25 cellular contexts compared by ENCODE assay signal in the genomic region with DNA sequence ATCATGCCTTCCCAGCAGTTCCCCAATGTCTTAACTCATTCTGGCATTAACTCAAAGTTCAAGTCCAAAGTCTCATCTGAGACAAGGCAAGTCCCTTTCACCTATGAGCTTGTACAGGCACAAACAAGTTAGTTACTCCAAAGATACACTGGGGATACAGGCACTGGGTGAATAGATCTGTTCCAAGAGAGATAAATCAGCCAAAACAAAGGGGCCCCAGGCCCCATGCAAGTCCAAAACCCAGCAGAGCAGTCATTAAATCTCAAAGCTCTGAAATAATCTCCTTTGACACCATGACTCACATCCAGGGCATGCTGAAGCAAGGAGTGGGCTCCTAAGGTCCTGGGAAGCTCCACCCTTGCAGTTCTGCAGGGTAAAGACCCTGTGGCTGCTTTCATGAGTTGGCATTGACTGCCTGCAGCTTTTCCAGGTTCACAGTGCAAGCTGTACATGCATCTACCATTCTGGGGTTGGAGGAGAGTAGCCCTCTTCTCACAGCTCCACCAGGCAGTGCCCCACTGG.
"Had no signal": no experiment of that assay in that cellular context is flagged by ENCODE, and none has a peak within 500 bp of the region (broad histone marks: within the 10 kb centered on the region; RNA-seq: fewer than 3 reads in every experiment).

No MANE protein-coding gene starts in this region.

- ATAC-seq: activated CD8-positive, alpha-beta T cell treated with anti-CD3 and anti-CD28 coated beads for 36 hours; activated T-cell treated with anti-CD3 and anti-CD28 coated beads, Interleukin-2, amount 50 U/mL, for 72 hours; activated T-helper 17 cell treated with anti-CD3 and anti-CD28 coated beads, Interleukin-2, amount 50 U/mL, for 72 hours; Panc1 had no signal

- H3K4me1 ChIP-seq: ascending aorta, SJSA1 had no signal

- H3K27ac ChIP-seq: ascending aorta, cardiac muscle cell, SJSA1 had no signal

- H3K4me3 ChIP-seq: ascending aorta, cardiac muscle cell, SJSA1 had no signal

- H3K27me3 ChIP-seq: ascending aorta, cardiac muscle cell, SJSA1 had no signal

- DNase-seq: activated CD4-positive, alpha-beta T cell treated with anti-CD3 and anti-CD28 coated beads, Interleukin-2, amount 10 ng/mL, durations not matched to agents 24 days and 14 days; activated CD4-positive, alpha-beta T cell treated with anti-CD3 and anti-CD28 coated beads, Interleukin-2, amount 50 U/mL, for 4 hours; activated CD8-positive, alpha-beta T cell treated with anti-CD3 and anti-CD28 coated beads for 36 hours; activated effector memory CD4-positive, alpha-beta T cell treated with anti-CD3 and anti-CD28 coated beads, Interleukin-2, amount 50 U/mL, for 16 hours; activated naive CD4-positive, alpha-beta T cell treated with Interleukin-2 at 50 U/mL for 16 hours; activated naive CD8-positive, alpha-beta T cell treated with anti-CD3 and anti-CD28 coated beads, Interleukin-2, amount 10 ng/mL, durations not matched to agents 7 days and 5 days; activated T-cell treated with anti-CD3 and anti-CD28 coated beads, Interleukin-2, amount 50 U/mL, for 1 hour; activated T-cell treated with anti-CD3 and anti-CD28 coated beads, Interleukin-2, amount 50 U/mL, for 72 hours; amygdala; Kasumi-1; MM.1S; MV-4-11; NCI-H1092; NCI-H1436 treated with DMSO at 0.1 percent for 48 hours; NCI-H1694 treated with DMSO at 0.1 percent for 48 hours; NCI-H2029; NCI-H345; NCI-H524 treated with DMSO at 0.1 percent for 48 hours; SHP77 treated with DMSO at 0.1 percent for 48 hours; SK-N-SH had no signal
